Comparison of ENCODE assay signal across 10 cellular contexts in the genomic region with DNA sequence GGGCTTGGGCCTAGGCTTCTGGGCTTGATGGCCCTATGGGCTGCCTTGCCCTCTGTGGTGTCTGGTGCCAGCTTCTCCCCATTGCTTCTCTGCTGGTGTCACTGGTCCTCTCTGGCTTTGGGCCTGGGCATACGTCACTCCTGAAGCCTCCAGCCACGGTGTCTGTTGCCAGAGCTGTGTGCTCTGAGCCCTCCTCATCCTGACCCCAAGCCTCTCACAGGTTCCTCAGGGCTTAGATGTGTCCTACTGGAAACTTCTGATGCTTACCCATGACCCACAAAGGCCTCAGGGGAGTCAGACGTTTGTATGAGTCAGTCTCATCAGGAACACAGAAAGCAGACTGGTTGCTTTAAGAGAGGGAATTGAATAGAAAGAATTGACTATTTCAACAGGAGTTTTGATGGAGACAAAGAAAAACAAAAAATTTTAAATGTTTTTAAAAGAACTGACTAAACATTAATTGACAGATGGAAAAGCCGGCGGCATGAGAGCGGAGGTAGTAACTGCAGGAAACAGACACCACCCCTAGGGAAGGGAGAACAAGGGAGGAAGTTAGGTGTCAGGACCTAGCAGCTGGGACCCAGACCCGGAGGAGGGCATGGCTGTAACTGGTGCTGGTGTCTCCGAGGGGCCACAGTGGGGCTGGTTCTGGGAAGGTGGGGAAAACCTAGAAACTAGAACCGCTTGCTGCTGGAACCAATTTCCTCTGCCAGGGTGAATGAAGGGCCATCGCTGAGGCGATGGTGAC. TPM values are rescaled to one million over a fixed set of nuclear protein-coding genes. Genes with fewer than 3 reads are reported as not detected.
DNase-seq lines count a peak whose midpoint lies in the region; ATAC-seq and TF ChIP-seq lines count a peak whose summit lies in the region.
"Had no signal": no experiment of that assay in that cellular context is flagged by ENCODE, and none has a peak within 500 bp of the region (broad histone marks: within the 10 kb centered on the region; RNA-seq: fewer than 3 reads in every experiment).

No MANE protein-coding gene starts in this region.

- H4K5ac ChIP-seq in IMR-90 (ENCODE audit: low read depth, low read length), result no peak overlapping the region; the same call in 1 of the 2 replicates

- peak overlapping the region; percentile 68 for H2AK9ac ChIP-seq in IMR-90 (replicated peaks; ENCODE audit: low read depth, low read length, poor library complexity)

- H2BK5ac ChIP-seq in IMR-90 (ENCODE audit: low read depth, low read length, poor library complexity, severe bottlenecking), result no peak overlapping the region

- H3K36me3 ChIP-seq in ACC112 (ENCODE audit: insufficient read depth, low read length) (no peaks in the 10 kb centered on the region), IMR-90 (ENCODE audit: control insufficient read depth, insufficient read depth, low read length) (no peaks in the 10 kb centered on the region)

- 0 out of 2 replicates have a peak overlapping the region, but pooled peaks have one; percentile 1 for H3K18ac ChIP-seq in IMR-90 (ENCODE audit: low read depth, low read length)

- BruUV-seq in IMR-90 (replicated peaks; lab: Mats Ljungman, UMichigan), result no TSS peak

- H2AFZ ChIP-seq in ACC112 (ENCODE audit: low read length, unreplicated experiment) (peak overlapping the region; percentile 8), IMR-90 (replicated peaks; ENCODE audit: low read length, poor library complexity) (peak overlapping the region; percentile 74)
- H2AFZ ChIP-seq: parathyroid adenoma had no signal

- H3K4ac ChIP-seq in IMR-90 (ENCODE audit: low read depth, low read length), result peak overlapping the region; percentile 6; the same call in 1 of the 2 replicates

- H3K27me3 ChIP-seq in ACC112 (ENCODE audit: insufficient read depth, low read length), result no peaks in the 10 kb centered on the region
- H3K27me3 ChIP-seq in IMR-90 (ENCODE audit: control insufficient read depth, insufficient read depth, low read length), result no peaks in the 10 kb centered on the region

- H4K8ac ChIP-seq in IMR-90 (ENCODE audit: low read depth in 2 of 2, low read length in 2 of 2), result peak overlapping the region in 1 of 2 experiments; percentile 29; a peak in 1 of 4 replicates

- H4K91ac ChIP-seq in IMR-90 (ENCODE audit: insufficient read depth, low read depth, low read length), result no peak overlapping the region; the same call in 1 of the 2 replicates

- H3K23ac ChIP-seq in IMR-90 (ENCODE audit: low read depth, low read length), result no peak overlapping the region

- H3K4me1 ChIP-seq in ACC112 (ENCODE audit: control insufficient read depth, insufficient read depth, low read length, unreplicated experiment), result peaks cover 47% of the 10 kb centered on the region
- H3K4me1 ChIP-seq in IMR-90 (ENCODE audit: control insufficient read depth, insufficient read depth, low read length), result peaks cover 14% of the 10 kb centered on the region
- H3K4me1 ChIP-seq: parathyroid adenoma had no signal

- H3K4me2 ChIP-seq in IMR-90 (ENCODE audit: low read depth, low read length), result no peak overlapping the region

- no peak overlapping the region for H3K4me3 ChIP-seq in ACC112 (ENCODE audit: low read depth, low read length)
- no peak overlapping the region for H3K4me3 ChIP-seq in IMR-90 (ENCODE audit: insufficient read depth, low read depth, low read length)
- no peak overlapping the region for H3K4me3 ChIP-seq in choroid plexus epithelial cell (ENCODE audit: low read depth, low read length)

- H3K9me1 ChIP-seq in IMR-90 (ENCODE audit: insufficient read depth, low read length), result peaks cover 18% of the 10 kb centered on the region

- TF ChIP-seq CTCF in IMR-90 (conservative IDR thresholded peaks at IDR 0.05; ENCODE audit: low read depth, low read length) (no peak), choroid plexus epithelial cell (conservative IDR thresholded peaks at IDR 0.05; ENCODE audit: low read depth, low read length) (no peak)

- no peaks in the 10 kb centered on the region for H3K79me1 ChIP-seq in IMR-90 (ENCODE audit: low read depth in 1 of 2, low read length in 2 of 2)

- TF ChIP-seq RAD21 in IMR-90 (IDR thresholded peaks at IDR 0.05; ENCODE audit: low read length), result no peak

- peak overlapping the region; percentile 89 for H3K27ac ChIP-seq in ACC112 (ENCODE audit: low read depth, low read length)
- H3K27ac ChIP-seq in IMR-90 (ENCODE audit: insufficient read depth, low read length), result no peak overlapping the region; the same call in 1 of the 2 replicates
- H3K27ac ChIP-seq: parathyroid adenoma had no signal

- POLR2A ChIA-PET in IMR-90 (lab: Charles Lee; ENCODE audit: unreplicated experiment), result no interaction called here

- H4K20me1 ChIP-seq in IMR-90 (ENCODE audit: insufficient read depth, low read length), result no peaks in the 10 kb centered on the region

- peak overlapping the region; percentile 67; the same call in 1 of the 2 replicates for H2BK120ac ChIP-seq in IMR-90 (ENCODE audit: low read depth, low read length)

- CTCF ChIA-PET in IMR-90 (lab: Yijun Ruan, JAX), result interaction anchor here (0.6 to 1.2 kb wide), 2 partner anchors 15 to 33 kb away, joined by 3 to 5 read pairs; no protein-coding TSS in a partner anchor

- no peak overlapping the region for H2BK15ac ChIP-seq in IMR-90 (ENCODE audit: low read depth, low read length)

- ATAC-seq in IMR-90 (ENCODE audit: low read depth) (peak; percentile 88), HG02938 (IDR thresholded peaks at IDR 0.05; ENCODE audit: unreplicated experiment) (no peak), GM21515 (IDR thresholded peaks at IDR 0.05; ENCODE audit: unreplicated experiment) (no peak)

- H3K14ac ChIP-seq in IMR-90 (replicated peaks; ENCODE audit: low read depth, low read length), result peak overlapping the region; percentile 48; the same call in 1 of the 2 replicates

- intact Hi-C loops in IMR-90 (cut with micrococcal nuclease), result no loop called here

- H3K9me3 ChIP-seq in IMR-90 (ENCODE audit: control insufficient read depth, insufficient read depth, low read length), result no peaks in the 10 kb centered on the region

- DNase-seq in IMR-90 (peak; percentile 77), choroid plexus epithelial cell (ENCODE audit: low read depth) (peak; percentile 96), medulla oblongata (ENCODE audit: extremely low spot score) (peak; percentile 24), ureter (ENCODE audit: low spot score) (no peak), SHP77 treated with DMSO at 0.1 percent for 48 hours (lab: John Stamatoyannopoulos, UW) (no peak)
- DNase-seq: stimulated activated naive CD4-positive, alpha-beta T cell treated with Interleukin-2 at 50 U/mL for 16 hours had no signal

- dilution Hi-C loops in IMR-90 (cut with HindIII; ENCODE audit: low sequenced_read_pairs, unreplicated experiment), result no loop called here

- 49% methylated on average over 3 of the region's 11 CpGs; no CpG with 5 or more reads in 1 of the 2 experiments for WGBS in IMR-90 (ENCODE audit: extremely low coverage in 2 of 2, insufficient read length in 1 of 2), 2 experiments

- no peaks in the 10 kb centered on the region for H3K79me2 ChIP-seq in ACC112 (ENCODE audit: control insufficient read depth, insufficient read depth, low read length, unreplicated experiment)
- H3K79me2 ChIP-seq: parathyroid adenoma had no signal

- peak overlapping the region; percentile 39; the same call in 1 of the 2 replicates for H2BK20ac ChIP-seq in IMR-90 (ENCODE audit: low read depth, low read length)

- in situ Hi-C loops in IMR-90 (cut with MboI; ENCODE audit: low sequenced_read_pairs), result no loop called here

- H3K56ac ChIP-seq in IMR-90 (ENCODE audit: extremely low read depth, insufficient read depth, low read length), result no peak overlapping the region

- peak overlapping the region; percentile 28 for H2AK5ac ChIP-seq in IMR-90 (ENCODE audit: low read depth, low read length)

- TF ChIP-seq POLR2A in IMR-90 (IDR thresholded peaks at IDR 0.05; ENCODE audit: low read depth, low read length), result no peak

- no peak overlapping the region for H3K9ac ChIP-seq in IMR-90 (ENCODE audit: low read depth, low read length)
- H3K9ac ChIP-seq: parathyroid adenoma had no signal

TF ChIP-seq in IMR-90, 13 proteins besides CTCF, POLR2A, EP300 and RAD21:
- TF ChIP-seq NFE2L2 (IDR thresholded peaks at IDR 0.05; ENCODE audit: low read depth, low read length) (no peak), FOS (IDR thresholded peaks at IDR 0.05; ENCODE audit: low read depth, low read length) (peak; percentile 26; the same call in 1 of the 2 replicates), RFX5 (IDR thresholded peaks at IDR 0.05; ENCODE audit: low read depth, low read length) (no peak)
TF ChIP-seq in IMR-90: peak in this region for 1.

RNA-seq across cellular contexts. Expression of a gene that starts 39.9 kb away (rescaled TPM):
- total RNA-seq in IMR-90 (2012; rRNA removed) (under 0.01 and 0.28 TPM in 2 replicates), ureter (17.9 TPM)
- polyA plus RNA-seq in IMR-90 (2012; rRNA removed), result 1.6 and 2.2 TPM in 2 replicates
- 1.7 and 7.4 TPM in 2 replicates for polyA plus RNA-seq in IMR-90 (2012; cell fraction: cytosol; rRNA removed)
- 1.2 and 3.1 TPM in 2 replicates for polyA plus RNA-seq in IMR-90 (2012; cell fraction: nucleus; rRNA removed; ENCODE audit: low replicate concordance)

Comparison
In these comparisons a context has a peak if more than half of its experiments do, and no peak if none do; other contexts are left out.
1. DNase-seq: peak in IMR-90 (single experiment), choroid plexus epithelial cell (single experiment) and medulla oblongata (single experiment); none in ureter (single experiment) and SHP77 treated with DMSO at 0.1 percent for 48 hours (single experiment).
2. RNA of a gene that starts 39.9 kb away (total RNA-seq): 17.9 TPM in ureter (single experiment); under 0.01 to 0.28 TPM in IMR-90; every median in the first group is over 10 times any median in the second.